8 cellular contexts compared by ENCODE assay signal in genomic region chr17:27293898-27294688, GRCh38. TPM values are rescaled to one million over a fixed set of nuclear protein-coding genes. Genes with fewer than 3 reads are reported as not detected.
DNase-seq lines count a peak whose midpoint lies in the region; ATAC-seq and FAIRE-seq lines count a peak whose summit lies in the region.

WSB1 (plus strand) TSS chr17:27294114; CDS start chr17:27294396, 282 bp downstream.

- H4K91ac ChIP-seq in mesenchymal stem cell (ENCODE audit: low read length), result peak within 1 kb of the TSS; percentile 94

- H3K23ac ChIP-seq in mesenchymal stem cell (ENCODE audit: low read length in 2 of 2), result peak within 1 kb of the TSS in 1 of 2 experiments; percentile 91

- H3K36me3 Mint-ChIP-seq in effector memory CD8-positive, alpha-beta T cell (ENCODE audit: insufficient read depth), result peaks cover 41% of the 10 kb centered on the region

- H3K36me3 ChIP-seq in mesenchymal stem cell (ENCODE audit: control insufficient read depth in 1 of 2, insufficient read depth in 2 of 2, low read depth in 1 of 2, low read length in 2 of 2), result peaks cover 0 to 2% of the 10 kb centered on the region in 2 experiments

- peak within 1 kb of the TSS; percentile 87 to 94 for H3K4me3 ChIP-seq in mesenchymal stem cell (ENCODE audit: insufficient read depth in 1 of 2, low read depth in 1 of 2, low read length in 2 of 2)

- H2BK15ac ChIP-seq in mesenchymal stem cell (ENCODE audit: low read depth, poor library complexity, severe bottlenecking), result peak within 1 kb of the TSS; percentile 73

- peak; percentile 85 for FAIRE-seq in HTR-8/SVneo (lab: Jason Lieb, UNC)

- H2BK12ac ChIP-seq in mesenchymal stem cell (ENCODE audit: low read length in 2 of 2), result peak within 1 kb of the TSS; percentile 52 to 96

- peaks cover 11% of the 10 kb centered on the region for H3K4me1 ChIP-seq in mesenchymal stem cell (ENCODE audit: control insufficient read depth, insufficient read depth, low read depth, low read length)

- peak within 1 kb of the TSS; percentile 52 for H3K4me2 ChIP-seq in mesenchymal stem cell (ENCODE audit: low read length, poor library complexity, severe bottlenecking)

- H4K8ac ChIP-seq in mesenchymal stem cell (ENCODE audit: low read length), result peak within 1 kb of the TSS; percentile 93

- H2BK5ac ChIP-seq in mesenchymal stem cell (ENCODE audit: low read depth, low read length, poor library complexity, severe bottlenecking), result peak within 1 kb of the TSS; percentile 85

- DNase-seq in Caki2 (ENCODE audit: low read depth), result peak; percentile 91
- DNase-seq in HTR-8/SVneo (ENCODE audit: insufficient read length, low spot score), result peak; percentile 96
- DNase-seq in NOMO-1 (lab: John Stamatoyannopoulos, UW; ENCODE audit: unreplicated experiment in 2 of 2), result peak; percentile 80 to 94
- peak; percentile 83 to 85 (median 84) for DNase-seq in activated CD8-positive, alpha-beta memory T cell treated with anti-CD3 and anti-CD28 coated beads for 48 hours (ENCODE audit: low read depth in 2 of 3, low spot score in 2 of 3)
- peak; percentile 91 to 93 (median 91) for DNase-seq in effector memory CD8-positive, alpha-beta T cell
- peak; percentile 91 for DNase-seq in mesenchymal stem cell
- DNase-seq in stimulated activated CD8-positive, alpha-beta memory T cell treated with anti-CD3 and anti-CD28 coated beads, Interleukin-12 subunit alpha, Interleukin-12 subunit beta, amount 100 ng/mL, for 24 hours (ENCODE audit: extremely low read depth), result peak; percentile 81

- no peaks in the 10 kb centered on the region for H3K27me3 Mint-ChIP-seq in effector memory CD8-positive, alpha-beta T cell

- H3K27me3 ChIP-seq in mesenchymal stem cell (ENCODE audit: control insufficient read depth in 1 of 2, insufficient read depth in 1 of 2, low read length in 2 of 2), result no peaks in the 10 kb centered on the region

- WGBS in mesenchymal stem cell, result under 1% methylated on average over 56 of the region's 66 CpGs

- H3K27ac ChIP-seq in mesenchymal stem cell (ENCODE audit: low read length, poor library complexity, severe bottlenecking), result peak within 1 kb of the TSS; percentile 92

- H2AFZ ChIP-seq in mesenchymal stem cell (ENCODE audit: low read depth, low read length), result peak within 1 kb of the TSS; percentile 68

- H2BK120ac ChIP-seq in mesenchymal stem cell (ENCODE audit: low read depth, low read length), result peak within 1 kb of the TSS; percentile 3

- H3K4ac ChIP-seq in mesenchymal stem cell (ENCODE audit: low read depth in 1 of 2, low read length in 2 of 2), result peak within 1 kb of the TSS; percentile 92 to 99

- no peaks in the 10 kb centered on the region for H3K9me3 Mint-ChIP-seq in effector memory CD8-positive, alpha-beta T cell

- H2AK5ac ChIP-seq in mesenchymal stem cell (ENCODE audit: low read length, severe bottlenecking), result peak within 1 kb of the TSS; percentile 1

- peak within 1 kb of the TSS; percentile 100 for H3K9ac ChIP-seq in mesenchymal stem cell (ENCODE audit: low read length)

- H3K14ac ChIP-seq in mesenchymal stem cell (ENCODE audit: low read length in 2 of 2), result peak within 1 kb of the TSS in 1 of 2 experiments; percentile 99

- H3K18ac ChIP-seq in mesenchymal stem cell (ENCODE audit: low read depth in 1 of 2, low read length in 2 of 2), result peak within 1 kb of the TSS; percentile 85 to 99

- in situ Hi-C loops in Caki2 (cut with HindIII; ENCODE audit: low pct_unique_long_range_greater_than_20kb, low sequenced_read_pairs), result no loop called here

- H3K4me3 Mint-ChIP-seq in effector memory CD8-positive, alpha-beta T cell, result peak within 1 kb of the TSS; percentile 94 to 99

- H3K79me1 ChIP-seq in mesenchymal stem cell (replicated peaks; ENCODE audit: low read length, poor library complexity, severe bottlenecking), result no peaks in the 10 kb centered on the region

- peak; percentile 73 for ATAC-seq in GM21381 (IDR thresholded peaks at IDR 0.05; ENCODE audit: unreplicated experiment)
- ATAC-seq in effector memory CD8-positive, alpha-beta T cell (replicated peaks), result peak; percentile 86

- peaks cover 28 to 46% of the 10 kb centered on the region in 2 donors for H3K4me1 Mint-ChIP-seq in effector memory CD8-positive, alpha-beta T cell (ENCODE audit: low read depth in 2 of 2)

- peak within 1 kb of the TSS; percentile 95 to 98 for H3K27ac Mint-ChIP-seq in effector memory CD8-positive, alpha-beta T cell

- H3K9me3 ChIP-seq in mesenchymal stem cell (ENCODE audit: control insufficient read depth, low read length), result no peaks in the 10 kb centered on the region

RNA-seq across cellular contexts. Expression of gene WSB1, which starts in this region (rescaled TPM):
- 28.0 and 47.5 TPM in 2 replicates for total RNA-seq in Caki2 (2014; rRNA removed; shearing (Covaris generic); ENCODE audit: low replicate concordance)
- 72.2 TPM for polyA plus RNA-seq in mesenchymal stem cell (2013, experiment 1 of 2)
- 74.8 TPM for polyA plus RNA-seq in mesenchymal stem cell (2013, experiment 2 of 2)

Comparison
In these comparisons a context has a peak if more than half of its experiments do, and no peak if none do; other contexts are left out.
1. Peak in every context shown above with its lines: DNase-seq, ATAC-seq, H3K4me3 ChIP-seq and H3K27ac ChIP-seq.